13 cellular contexts compared by ENCODE assay signal in genomic region chr16:67959520-67959919, GRCh38. TPM values are rescaled to one million over a fixed set of nuclear protein-coding genes. Genes with fewer than 3 reads are reported as not detected.
A peak's percentile ranks its signal among the peaks of the same experiment; 100 is the strongest.
DNase-seq lines count a peak whose midpoint lies in the region; ATAC-seq and TF ChIP-seq lines count a peak whose summit lies in the region.
"Had no signal": no experiment of that assay in that cellular context is flagged by ENCODE, and none has a peak within 500 bp of the region (broad histone marks: within the 10 kb centered on the region; RNA-seq: fewer than 3 reads in every experiment).

No MANE protein-coding gene starts in this region.

- H3K9me3 ChIP-seq in SK-N-SH (no peaks in the 10 kb centered on the region), upper lobe of right lung (no peaks in the 10 kb centered on the region)

- no peaks in the 10 kb centered on the region for H3F3A ChIP-seq in SK-N-SH (replicated peaks; ENCODE audit: insufficient read depth)

- H2AFZ ChIP-seq in SK-N-SH (ENCODE audit: low read depth): no peak overlapping the region

- no peak overlapping the region for H3K4me3 ChIP-seq in SK-N-SH (ENCODE audit: low read depth in 2 of 2, low read length in 1 of 2)
- no peak overlapping the region for H3K4me3 ChIP-seq in upper lobe of right lung

- DNase-seq in SK-N-SH (no peak), fibroblast of peridontal ligament (ENCODE audit: extremely low read depth) (peak; percentile 62), myocyte (ENCODE audit: low read depth) (peak; percentile 95), upper lobe of right lung (no peak)
- no peak for DNase-seq in stimulated activated CD4-positive, alpha-beta T cell treated with anti-CD3 and anti-CD28 coated beads, Interleukin-4, amount 100 ng/mL, for 4 hours
- DNase-seq: mesendoderm; NCI-H2171; stimulated activated CD4-positive, alpha-beta T cell treated with anti-CD3 and anti-CD28 coated beads, Interleukin-12 subunit alpha, Interleukin-12 subunit beta, amount 100 ng/mL, for 4 hours had no signal

- H3K4me1 ChIP-seq in SK-N-SH (ENCODE audit: control insufficient read depth in 1 of 2, insufficient read depth in 2 of 2, low read depth in 1 of 2, low read length in 1 of 2): peaks cover 0 to 15% of the 10 kb centered on the region in 2 experiments; a peak in 1 of 4 replicates
- H3K4me1 ChIP-seq in upper lobe of right lung: peaks cover 58% of the 10 kb centered on the region

- intact Hi-C loops in upper lobe of right lung (cut with DNase I): no loop called here

- CTCF ChIA-PET in SK-N-SH (lab: Yijun Ruan, JAX): interaction anchor here (0.7 to 4.4 kb wide), 5 partner anchors 9 to 81 kb away, joined by 3 to 32 read pairs (median 7); no protein-coding TSS in a partner anchor

- H3K9ac ChIP-seq in SK-N-SH: 0 out of 2 replicates have a peak overlapping the region, but pooled peaks have one; percentile 0

- H3K27me3 ChIP-seq in SK-N-SH (ENCODE audit: insufficient read depth) (no peaks in the 10 kb centered on the region), upper lobe of right lung (no peaks in the 10 kb centered on the region)

- H3K4me2 ChIP-seq in SK-N-SH: peak overlapping the region; percentile 12; the same call in 1 of the 2 replicates

- TF ChIP-seq CTCF in SK-N-SH (IDR thresholded peaks at IDR 0.05) (no peak), upper lobe of right lung (IDR thresholded peaks at IDR 0.05) (no peak)

- peaks cover 30% of the 10 kb centered on the region for H4K20me1 ChIP-seq in SK-N-SH (ENCODE audit: insufficient read depth)

- WGBS in SK-N-SH (ENCODE audit: low lambda C conversion rate): 85% methylated on average over 6 of the region's 9 CpGs

- H3K79me2 ChIP-seq in SK-N-SH (ENCODE audit: insufficient read depth): peaks cover 64% of the 10 kb centered on the region

- no peaks in the 10 kb centered on the region for H3K9me2 ChIP-seq in SK-N-SH

- no peak for TF ChIP-seq RAD21 in SK-N-SH (IDR thresholded peaks at IDR 0.05; ENCODE audit: low read length)

- no peak for TF ChIP-seq EP300 in SK-N-SH (IDR thresholded peaks at IDR 0.05; ENCODE audit: borderline replicate concordance in 1 of 2, low read depth in 1 of 2, low read length in 1 of 2)

- ATAC-seq in upper lobe of right lung (peak; percentile 52), GM18517 (IDR thresholded peaks at IDR 0.05; ENCODE audit: unreplicated experiment) (no peak), GM19452 (IDR thresholded peaks at IDR 0.05; ENCODE audit: unreplicated experiment) (no peak), HG02798 (IDR thresholded peaks at IDR 0.05; ENCODE audit: poor library complexity, unreplicated experiment) (no peak)

- peaks cover 40 to 59% of the 10 kb centered on the region in 2 experiments for H3K36me3 ChIP-seq in SK-N-SH (replicated peaks in 1 of 2; ENCODE audit: control insufficient read depth in 1 of 2, insufficient read depth in 2 of 2, low read length in 1 of 2)
- peaks cover 90% of the 10 kb centered on the region for H3K36me3 ChIP-seq in upper lobe of right lung

- peak overlapping the region in 1 of 2 experiments; percentile 37; a peak in 1 of 4 replicates for H3K27ac ChIP-seq in SK-N-SH (ENCODE audit: low read depth in 2 of 2, low read length in 1 of 2)
- peak overlapping the region; percentile 58 for H3K27ac ChIP-seq in upper lobe of right lung

- POLR2A ChIA-PET in SK-N-SH (lab: Yijun Ruan, JAX): interaction anchor here (0.5 to 1.6 kb wide), 3 partner anchors 9 to 153 kb away, joined by 3 to 4 read pairs (median 4); partner anchors contain the start of gene RANBP10

TF ChIP-seq in SK-N-SH, 30 proteins besides CTCF, POLR2A, EP300 and RAD21 (continues in another document):
- TF ChIP-seq POLR2AphosphoS5 (IDR thresholded peaks at IDR 0.05; ENCODE audit: low read depth, low read length) (no peak), TAF1 (IDR thresholded peaks at IDR 0.05; ENCODE audit: borderline replicate concordance, low read depth, low read length) (no peak), REST (IDR thresholded peaks at IDR 0.05; ENCODE audit: low read depth, low read length) (no peak), TCF12 (IDR thresholded peaks at IDR 0.05) (no peak), JUND (IDR thresholded peaks at IDR 0.05) (no peak), RXRA (IDR thresholded peaks at IDR 0.05; ENCODE audit: borderline replicate concordance, low read depth) (no peak), PBX3 (IDR thresholded peaks at IDR 0.05) (no peak), MXI1 (IDR thresholded peaks at IDR 0.05; ENCODE audit: low read depth, low read length) (no peak), FOXJ3 (CRISPR knock-in tag; IDR thresholded peaks at IDR 0.05) (no peak), IRF3 (IDR thresholded peaks at IDR 0.05; ENCODE audit: low read depth, low read length) (no peak)
- TF ChIP-seq, protein P1, sequence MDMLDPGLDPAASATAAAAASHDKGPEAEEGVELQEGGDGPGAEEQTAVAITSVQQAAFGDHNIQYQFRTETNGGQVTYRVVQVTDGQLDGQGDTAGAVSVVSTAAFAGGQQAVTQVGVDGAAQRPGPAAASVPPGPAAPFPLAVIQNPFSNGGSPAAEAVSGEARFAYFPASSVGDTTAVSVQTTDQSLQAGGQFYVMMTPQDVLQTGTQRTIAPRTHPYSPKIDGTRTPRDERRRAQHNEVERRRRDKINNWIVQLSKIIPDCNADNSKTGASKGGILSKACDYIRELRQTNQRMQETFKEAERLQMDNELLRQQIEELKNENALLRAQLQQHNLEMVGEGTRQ (IDR thresholded peaks at IDR 0.05; ENCODE audit: borderline replicate concordance, low read depth, low read length): no peak

RNA-seq across cellular contexts. Expression of gene SLC12A4, which starts 8.9 kb away (rescaled TPM):
- polyA plus RNA-seq in SK-N-SH (2012; rRNA removed): 54.3 and 75.8 TPM in 2 replicates
- polyA plus RNA-seq in SK-N-SH (2012; cell fraction: cytosol; rRNA removed): 15.0 and 24.0 TPM in 2 replicates
- 234 and 253 TPM in 2 replicates for polyA plus RNA-seq in SK-N-SH (2012; cell fraction: nucleus; rRNA removed)
- total RNA-seq in myocyte (85.9 and 98.3 TPM in 2 replicates), upper lobe of right lung (102 TPM)
- 151 TPM for polyA plus RNA-seq in myocyte (2012)

RNA-seq across cellular contexts. Expression of gene LCAT, which starts 15.6 kb away (rescaled TPM):
- 11.1 and 14.4 TPM in 2 replicates for polyA plus RNA-seq in SK-N-SH (2012; rRNA removed)
- 1.7 and 3.1 TPM in 2 replicates for polyA plus RNA-seq in SK-N-SH (2012; cell fraction: cytosol; rRNA removed)
- polyA plus RNA-seq in SK-N-SH (2012; cell fraction: nucleus; rRNA removed): 94.0 and 97.7 TPM in 2 replicates
- total RNA-seq in myocyte (15.3 and 25.1 TPM in 2 replicates), upper lobe of right lung (40.2 TPM)
- polyA plus RNA-seq in myocyte (2012): 35.4 TPM

RNA-seq across cellular contexts. Expression of gene DPEP3, which starts 20.8 kb away (rescaled TPM):
- not detected in 2 replicates for polyA plus RNA-seq in SK-N-SH (2012; rRNA removed)
- not detected in 2 replicates for polyA plus RNA-seq in SK-N-SH (2012; cell fraction: cytosol; rRNA removed)
- not detected in 2 replicates for polyA plus RNA-seq in SK-N-SH (2012; cell fraction: nucleus; rRNA removed)
- total RNA-seq in myocyte (not detected in 2 replicates), upper lobe of right lung (not detected)
- not detected for polyA plus RNA-seq in myocyte (2012)
- total RNA-seq: G401, HT-29 had no signal

RNA-seq across cellular contexts. Expression of gene PSMB10, which starts 22.9 kb away (rescaled TPM):
- polyA plus RNA-seq in SK-N-SH (2012; rRNA removed): 52.7 and 57.8 TPM in 2 replicates
- 28.1 and 38.0 TPM in 2 replicates for polyA plus RNA-seq in SK-N-SH (2012; cell fraction: cytosol; rRNA removed)
- 24.1 and 38.0 TPM in 2 replicates for polyA plus RNA-seq in SK-N-SH (2012; cell fraction: nucleus; rRNA removed)
- 23.4 and 39.3 TPM in 2 replicates for total RNA-seq in myocyte
- 78.5 TPM for polyA plus RNA-seq in myocyte (2012)
- total RNA-seq in upper lobe of right lung: 71.6 TPM

RNA-seq across cellular contexts. Expression of gene CTRL, which starts 27.9 kb away (rescaled TPM):
- polyA plus RNA-seq in SK-N-SH (2012; rRNA removed): 1.3 and 1.9 TPM in 2 replicates
- 0.40 and 0.64 TPM in 2 replicates for polyA plus RNA-seq in SK-N-SH (2012; cell fraction: cytosol; rRNA removed)
- 7.1 and 10.0 TPM in 2 replicates for polyA plus RNA-seq in SK-N-SH (2012; cell fraction: nucleus; rRNA removed)
- total RNA-seq in myocyte (0.42 and 1.3 TPM in 2 replicates), upper lobe of right lung (0.96 TPM)
- polyA plus RNA-seq in myocyte (2012): 1.5 TPM
- total RNA-seq: G401 had no signal

Comparison
In these comparisons a context has a peak if more than half of its experiments do, and no peak if none do; other contexts are left out.
1. DNase-seq: peak in fibroblast of peridontal ligament (single experiment) and myocyte (single experiment); none in SK-N-SH (single experiment), upper lobe of right lung (single experiment) and stimulated activated CD4-positive, alpha-beta T cell treated with anti-CD3 and anti-CD28 coated beads, Interleukin-4, amount 100 ng/mL, for 4 hours (0 of 2).